ENCODE assay signal across 15 cellular contexts in the genomic region with DNA sequence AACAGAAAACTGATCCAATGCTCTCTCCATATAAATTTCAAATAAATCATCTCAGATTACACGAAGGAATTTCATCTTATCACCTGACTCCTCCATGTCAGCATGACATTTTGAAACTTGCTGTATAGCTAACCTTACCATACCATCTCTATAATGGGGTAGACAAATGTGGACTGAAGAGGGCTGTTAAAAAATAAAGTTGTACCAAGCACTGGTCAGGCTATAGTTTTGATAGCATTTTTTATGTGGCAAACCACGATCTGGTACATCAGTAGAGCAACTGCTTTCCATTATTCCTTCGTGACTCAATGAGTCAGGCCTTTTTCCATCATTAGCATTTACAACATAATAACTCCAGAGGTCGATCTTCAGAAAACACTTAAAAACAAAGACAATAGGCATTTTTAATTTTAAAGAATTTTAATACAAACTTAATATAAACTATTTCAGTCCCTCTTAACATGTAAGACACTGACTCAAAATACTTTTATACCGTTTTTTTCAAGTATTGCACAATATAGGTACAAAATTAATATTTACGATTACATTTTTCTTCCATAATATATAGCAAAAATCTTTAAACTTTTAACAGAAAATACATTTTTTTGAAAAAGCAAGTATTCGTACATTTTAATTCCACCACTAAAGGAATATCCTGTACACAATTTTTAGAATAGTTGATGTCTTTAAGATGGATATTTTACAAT. TPM values are rescaled to one million over a fixed set of nuclear protein-coding genes. Genes with fewer than 3 reads are reported as not detected.
DNase-seq lines count a peak whose midpoint lies in the region; ATAC-seq, FAIRE-seq and TF ChIP-seq lines count a peak whose summit lies in the region.
"Had no signal": no experiment of that assay in that cellular context is flagged by ENCODE, and none has a peak within 500 bp of the region (broad histone marks: within the 10 kb centered on the region; RNA-seq: fewer than 3 reads in every experiment).

No MANE protein-coding gene starts in this region.

- DNase-seq in A549 (ENCODE audit: low read depth in 1 of 2, low spot score in 1 of 2) (no peak), Panc1 (ENCODE audit: low read depth, low spot score) (no peak), esophagus muscularis mucosa (ENCODE audit: extremely low spot score) (no peak), NCI-H524 (lab: John Stamatoyannopoulos, UW) (no peak), mucosa of descending colon (no peak), DMS153 treated with DMSO at 0.1 percent for 48 hours (lab: John Stamatoyannopoulos, UW; ENCODE audit: unreplicated experiment) (no peak)
- DNase-seq: activated T-cell treated with anti-CD3 and anti-CD28 coated beads, Interleukin-2, amount 50 U/mL, for 48 hours; NCI-H524 treated with DMSO at 0.1 percent for 48 hours had no signal

- no peak overlapping the region for H2AFZ ChIP-seq in parathyroid adenoma

- WGBS in A549 (ENCODE audit: missing lambda C conversion rate), result 58% methylated on average over 7 of the region's 7 CpGs
- 40% methylated on average over 7 of the region's 7 CpGs for WGBS in esophagus muscularis mucosa

- in situ Hi-C loops in Panc1 (cut with HindIII; ENCODE audit: low pct_unique_long_range_greater_than_20kb, low sequenced_read_pairs), result no loop called here

- TF ChIP-seq EP300 in A549 (IDR thresholded peaks at IDR 0.05), result no peak
- TF ChIP-seq EP300 in esophagus muscularis mucosa (IDR thresholded peaks at IDR 0.05), result no peak

- H3K4me3 ChIP-seq in A549 (peak overlapping the region; percentile 92; the same call in 2 of the 3 replicates), Panc1 (ENCODE audit: low read depth in 2 of 2, low read length in 2 of 2) (peak overlapping the region in 1 of 2 experiments; percentile 95; a peak in 2 of 4 replicates), esophagus muscularis mucosa (peak overlapping the region in 1 of 4 donors; percentile 97), parathyroid adenoma (ENCODE audit: low read depth, low read length) (peak overlapping the region; percentile 33), mucosa of descending colon (no peak overlapping the region)

- TF ChIP-seq CTCF in A549 (IDR thresholded peaks at IDR 0.05), result no peak
- TF ChIP-seq CTCF in Panc1 (IDR thresholded peaks at IDR 0.05), result no peak
- TF ChIP-seq CTCF in esophagus muscularis mucosa (IDR thresholded peaks at IDR 0.05), result no peak
- no peak for TF ChIP-seq CTCF in parathyroid adenoma (IDR thresholded peaks at IDR 0.05)
- TF ChIP-seq CTCF in mucosa of descending colon (IDR thresholded peaks at IDR 0.05), result no peak

- CTCF ChIA-PET in A549 (lab: Yijun Ruan, JAX), result interaction anchor here (0.6 to 31.4 kb wide), 17 partner anchors 11 to 382 kb away, joined by 3 to 1502 read pairs (median 3); a partner anchor contains a TSS
- CTCF ChIA-PET in Panc1 (lab: Charles Lee), result interaction anchor here (0.6 to 2.0 kb wide), 3 partner anchors 9 to 83 kb away, joined by 3 to 10 read pairs (median 4); no protein-coding TSS in a partner anchor

- no peak for FAIRE-seq in A549 (lab: Jason Lieb, UNC)

- H3K4me1 ChIP-seq in A549 (peaks cover 29% of the 10 kb centered on the region), Panc1 (ENCODE audit: control insufficient read depth, insufficient read depth, low read length) (peaks cover 25% of the 10 kb centered on the region), esophagus muscularis mucosa (peaks cover 6 to 51% (median 41%) of the 10 kb centered on the region in 4 donors), parathyroid adenoma (peaks cover 9% of the 10 kb centered on the region), mucosa of descending colon (ENCODE audit: low read depth) (peaks cover 31% of the 10 kb centered on the region)

- ATAC-seq in A549, result no peak
- no peak for ATAC-seq in Panc1
- ATAC-seq in HG03439 (IDR thresholded peaks at IDR 0.05; ENCODE audit: unreplicated experiment), result no peak
- ATAC-seq in mucosa of descending colon, result no peak

- H3K79me2 ChIP-seq in parathyroid adenoma, result peaks cover 36% of the 10 kb centered on the region

- no peak for TF ChIP-seq RAD21 in A549 (conservative IDR thresholded peaks at IDR 0.05 in 1 of 2, IDR thresholded peaks at IDR 0.05 in 1 of 2)

- H3K27ac ChIP-seq in A549 (no peak overlapping the region), Panc1 (ENCODE audit: low read length) (peak overlapping the region; percentile 26; the same call in 1 of the 2 replicates), esophagus muscularis mucosa (replicated peaks in 1 of 4) (peak overlapping the region; percentile 47 to 100 (median 76)), parathyroid adenoma (peak overlapping the region; percentile 94)
- H3K27ac ChIP-seq: HL-60 had no signal

- H3K9ac ChIP-seq in parathyroid adenoma, result peak overlapping the region; percentile 25

- H3K36me3 ChIP-seq in Panc1 (ENCODE audit: control insufficient read depth, insufficient read depth, low read length), result peaks cover 25% of the 10 kb centered on the region
- peaks cover 0 to 16% (median 9%) of the 10 kb centered on the region in 4 donors for H3K36me3 ChIP-seq in esophagus muscularis mucosa
- H3K36me3 ChIP-seq in parathyroid adenoma (ENCODE audit: control insufficient read depth, insufficient read depth, low read length), result no peaks in the 10 kb centered on the region
- no peaks in the 10 kb centered on the region for H3K36me3 ChIP-seq in mucosa of descending colon (ENCODE audit: low read depth)

- H3K27me3 ChIP-seq in Panc1 (ENCODE audit: control insufficient read depth, insufficient read depth, low read length) (no peaks in the 10 kb centered on the region), esophagus muscularis mucosa (no peaks in the 10 kb centered on the region), parathyroid adenoma (ENCODE audit: control insufficient read depth, insufficient read depth, low read length) (no peaks in the 10 kb centered on the region)
- H3K27me3 ChIP-seq: cardiac muscle cell had no signal

- no TSS peak for BruUV-seq in Panc1 (replicated peaks; lab: Mats Ljungman, UMichigan)

- H3K9me3 ChIP-seq in A549 (no peaks in the 10 kb centered on the region), Panc1 (ENCODE audit: control insufficient read depth, insufficient read depth, low read depth, low read length) (no peaks in the 10 kb centered on the region), esophagus muscularis mucosa (no peaks in the 10 kb centered on the region), parathyroid adenoma (ENCODE audit: control insufficient read depth, low read length) (no peaks in the 10 kb centered on the region), mucosa of descending colon (no peaks in the 10 kb centered on the region)

- POLR2A ChIA-PET in A549 (lab: Yijun Ruan, JAX) (interaction anchor here (0.6 to 9.4 kb wide), 4 partner anchors 10 to 85 kb away, joined by 4 to 648 read pairs (median 6); no protein-coding TSS in a partner anchor), Panc1 (lab: Charles Lee) (interaction anchor here (0.5 to 1.5 kb wide), 3 partner anchors 9 to 302 kb away, joined by 8 to 16 read pairs (median 9); no protein-coding TSS in a partner anchor)

- H3K4me2 ChIP-seq in A549 (peak overlapping the region; percentile 81), parathyroid adenoma (ENCODE audit: low read length) (peak overlapping the region; percentile 35)

- intact Hi-C loops in Panc1 (cut with micrococcal nuclease; ENCODE audit: unreplicated experiment), result no loop called here
- intact Hi-C loops in esophagus muscularis mucosa (cut with DNase I), result loop anchor here (10.0 kb wide), 1 partner anchor 263 kb away; a partner anchor contains a TSS
- intact Hi-C loops in mucosa of descending colon (cut with DNase I, micrococcal nuclease), result loop anchor here in 1 of 2 donors (10.0 kb wide), 1 partner anchor 53 kb away; no protein-coding TSS in a partner anchor

- TF ChIP-seq POLR2A in A549 (IDR thresholded peaks at IDR 0.05; ENCODE audit: low read length) (no peak), esophagus muscularis mucosa (IDR thresholded peaks at IDR 0.05; ENCODE audit: low read depth) (no peak)

TF ChIP-seq in A549, 52 proteins besides CTCF, POLR2A, EP300 and RAD21 (continues in another document):
- TF ChIP-seq HEYL (CRISPR knock-in tag; IDR thresholded peaks at IDR 0.05), result 0 out of 2 replicates have a peak, but pooled peaks have one; percentile 18

RNA-seq across cellular contexts. Expression of a gene that starts 4.2 kb away (rescaled TPM):
- polyA plus RNA-seq in A549 (2011; rRNA removed), result 101 and 133 TPM in 2 replicates
- 39.6 and 55.5 TPM in 2 replicates for polyA plus RNA-seq in A549 (2012; cell fraction: cytosol; rRNA removed)
- polyA plus RNA-seq in A549 (2012; cell fraction: nucleus; rRNA removed), result 57.4 and 64.7 TPM in 2 replicates
- polyA plus RNA-seq in A549 (2017; fragmentation: RNase III; extraction: RNeasy Plus Mini Kit Qiagen cat#74134 plus additional on column Dnase treatment), result 77.9 to 111 TPM (median 103 TPM) in 3 replicates
- polyA minus RNA-seq in A549 (2011; rRNA and poly(A)+ RNA removed), result 172 and 195 TPM in 2 replicates
- total RNA-seq in Panc1 (2021; ENCODE audit: unreplicated experiment), result 117 TPM
- 82.6 TPM for polyA plus RNA-seq in Panc1 (2012; ENCODE audit: insufficient read length)
- total RNA-seq in esophagus muscularis mucosa, result 10 to 100 TPM; 26.7 to 34.4 (median 31.0) TPM
- 100 to 1,000 TPM; 120 to 156 (median 128) TPM for total RNA-seq in mucosa of descending colon

RNA-seq across cellular contexts. Expression of a gene that starts 26.6 kb away (rescaled TPM):
- polyA plus RNA-seq in A549 (2011; rRNA removed) (not detected in 2 replicates), A549 (2017; fragmentation: RNase III; extraction: RNeasy Plus Mini Kit Qiagen cat#74134 plus additional on column Dnase treatment) (not detected in 3 replicates)
- polyA plus RNA-seq in A549 (2012; cell fraction: cytosol; rRNA removed), result 0.01 TPM in 1 of 2 replicates, not detected in the other
- polyA plus RNA-seq in A549 (2012; cell fraction: nucleus; rRNA removed), result 0.07 TPM in 1 of 2 replicates, not detected in the other
- polyA minus RNA-seq in A549 (2011; rRNA and poly(A)+ RNA removed), result not detected in 2 replicates
- total RNA-seq in Panc1 (2021; ENCODE audit: unreplicated experiment) (0.05 TPM), esophagus muscularis mucosa (under 1 TPM; 0.42 to 0.75 (median 0.60) TPM), mucosa of descending colon (under 1 TPM; 0.07 to 0.76 (median 0.17) TPM)
- not detected for polyA plus RNA-seq in Panc1 (2012; ENCODE audit: insufficient read length)
- total RNA-seq: cardiac muscle cell, G401, kidney epithelial cell had no signal
- polyA plus RNA-seq: BJ had no signal

Comparison
In these comparisons a context has a peak if more than half of its experiments do, and no peak if none do; other contexts are left out.
1. H3K27ac ChIP-seq: peak in Panc1 (single experiment), esophagus muscularis mucosa (4 of 4) and parathyroid adenoma (single experiment); none in A549 (0 of 2).